ENCODE assay signal across 10 cellular contexts in the genomic region with DNA sequence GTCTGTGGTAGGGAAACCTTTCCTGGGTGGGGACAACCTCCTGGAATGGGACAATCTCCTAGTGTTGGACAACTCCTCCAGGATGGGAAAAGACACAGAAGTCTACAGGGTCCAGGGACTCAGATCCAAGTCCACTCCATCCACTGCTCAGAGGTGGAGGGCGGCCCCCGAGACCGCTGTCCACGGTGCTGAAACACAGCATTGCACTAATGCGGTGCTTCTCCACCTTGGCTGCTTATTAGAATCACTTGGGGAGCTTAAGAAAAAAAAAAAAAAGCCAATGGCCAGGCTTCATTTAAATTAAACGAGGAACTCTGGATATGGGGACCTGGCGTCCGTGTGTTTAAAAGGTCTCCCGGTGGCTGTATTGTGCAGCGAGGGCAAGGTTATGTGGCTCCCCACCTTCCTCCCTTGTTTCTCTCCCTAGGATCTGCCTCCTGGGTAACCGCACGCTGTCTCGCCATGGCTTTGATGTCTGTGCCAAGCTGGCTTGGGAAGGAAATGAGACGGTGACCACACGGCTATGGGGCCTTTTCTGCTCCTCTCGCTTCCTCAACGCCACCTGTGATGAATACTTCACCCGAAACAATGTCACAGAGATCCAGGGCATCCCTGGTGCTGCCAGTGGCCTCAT. TPM values are rescaled to one million over a fixed set of nuclear protein-coding genes. Genes with fewer than 3 reads are reported as not detected.
DNase-seq lines count a peak whose midpoint lies in the region; ATAC-seq and TF ChIP-seq lines count a peak whose summit lies in the region.
"Had no signal": no experiment of that assay in that cellular context is flagged by ENCODE, and none has a peak within 500 bp of the region (broad histone marks: within the 10 kb centered on the region; RNA-seq: fewer than 3 reads in every experiment).

No MANE protein-coding gene starts in this region.

- no peak overlapping the region for H3K27ac ChIP-seq in brain microvascular endothelial cell
- no peak overlapping the region for H3K27ac ChIP-seq in left ventricle myocardium inferior (replicated peaks)
- H3K27ac ChIP-seq: PC-9 had no signal

- H3K9me3 ChIP-seq in left ventricle myocardium inferior (replicated peaks): no peaks in the 10 kb centered on the region

- H3K27me3 ChIP-seq in brain microvascular endothelial cell (replicated peaks): peaks cover 2% of the 10 kb centered on the region
- peaks cover 84% of the 10 kb centered on the region for H3K27me3 ChIP-seq in left ventricle myocardium inferior (ENCODE audit: low read depth)

- no peak overlapping the region for H3K4me3 Mint-ChIP-seq in WTC11
- H3K4me3 Mint-ChIP-seq: stimulated activated naive CD8-positive, alpha-beta T cell treated with anti-CD3 and anti-CD28 coated beads, Interleukin-15, Interleukin-2, amounts not matched to agents 100 ng/mL and 50 ng/mL, for 24 hours had no signal

- H3K27ac Mint-ChIP-seq in WTC11: no peak overlapping the region
- H3K27ac Mint-ChIP-seq: stimulated activated naive CD8-positive, alpha-beta T cell treated with anti-CD3 and anti-CD28 coated beads, Interleukin-15, Interleukin-2, amounts not matched to agents 100 ng/mL and 50 ng/mL, for 24 hours had no signal

- POLR2A ChIA-PET in WTC11 (lab: Charles Lee): interaction anchor here (0.6 to 0.7 kb wide), 2 partner anchors 12 to 16 kb away, joined by 3 read pairs; partner anchors contain the start of gene SLC12A5

- peaks cover 9% of the 10 kb centered on the region for H3K4me1 Mint-ChIP-seq in WTC11

- intact Hi-C loops in left ventricle myocardium inferior (cut with micrococcal nuclease): no loop called here

- no peaks in the 10 kb centered on the region for H3K36me3 Mint-ChIP-seq in WTC11

- H3K27me3 Mint-ChIP-seq in WTC11 (ENCODE audit: low read depth): peaks cover 41% of the 10 kb centered on the region

- H3K4me3 ChIP-seq in brain microvascular endothelial cell (ENCODE audit: low read depth, low read length) (no peak overlapping the region), left ventricle myocardium inferior (no peak overlapping the region)
- H3K4me3 ChIP-seq: PC-9 had no signal

- H3K4me1 ChIP-seq in left ventricle myocardium inferior: no peaks in the 10 kb centered on the region

- no peak for TF ChIP-seq CTCF in WTC11 (IDR thresholded peaks at IDR 0.05)
- no peak for TF ChIP-seq CTCF in brain microvascular endothelial cell (IDR thresholded peaks at IDR 0.05; ENCODE audit: low read depth, low read length, missing control alignments)
- no peak for TF ChIP-seq CTCF in left ventricle myocardium inferior (IDR thresholded peaks at IDR 0.05; ENCODE audit: borderline replicate concordance)

- no peaks in the 10 kb centered on the region for H3K9me3 Mint-ChIP-seq in WTC11
- H3K9me3 Mint-ChIP-seq: stimulated activated naive CD8-positive, alpha-beta T cell treated with anti-CD3 and anti-CD28 coated beads, Interleukin-15, Interleukin-2, amounts not matched to agents 100 ng/mL and 50 ng/mL, for 24 hours had no signal

- H3K36me3 ChIP-seq in brain microvascular endothelial cell (replicated peaks): no peaks in the 10 kb centered on the region
- no peaks in the 10 kb centered on the region for H3K36me3 ChIP-seq in left ventricle myocardium inferior

- ATAC-seq in WTC11: peak; percentile 93

- CTCF ChIA-PET in WTC11 (lab: Charles Lee): interaction anchor here (0.6 to 1.0 kb wide), 9 partner anchors 16 to 604 kb away, joined by 3 to 9 read pairs (median 4); no protein-coding TSS in a partner anchor

- in situ Hi-C loops in brain microvascular endothelial cell (cut with HindIII; ENCODE audit: low pct_ligation_motif_present, low sequenced_read_pairs): no loop called here

- DNase-seq in activated gamma-delta T cell treated with Interleukin-2 at 50 U/mL for 16 hours (peak; percentile 37), activated gamma-delta T cell (lab: John Stamatoyannopoulos, UW) (no peak), WTC11 (ENCODE audit: low spot score) (peak; percentile 87), fibroblast of peridontal ligament (ENCODE audit: extremely low read depth) (peak; percentile 26), brain microvascular endothelial cell (no peak), left ventricle myocardium inferior (no peak), NCI-H510A (lab: John Stamatoyannopoulos, UW) (no peak)
- peak; percentile 21 for DNase-seq in stimulated activated naive CD4-positive, alpha-beta T cell treated with Interleukin-2 at 50 U/mL for 16 hours (lab: John Stamatoyannopoulos, UW)

TF ChIP-seq in WTC11, 78 proteins besides CTCF, POLR2A, EP300 and RAD21 (continues in another document):
- TF ChIP-seq ZNF396 (CRISPR knock-in tag; IDR thresholded peaks at IDR 0.05; ENCODE audit: borderline replicate concordance) (no peak), ZNF532 (CRISPR knock-in tag; IDR thresholded peaks at IDR 0.05; ENCODE audit: borderline replicate concordance) (no peak), SMAD3 (CRISPR knock-in tag; IDR thresholded peaks at IDR 0.05; ENCODE audit: borderline replicate concordance) (peak; percentile 74; the same call in 1 of the 2 replicates), NFE2L1 (CRISPR knock-in tag; IDR thresholded peaks at IDR 0.05) (peak; percentile 49; the same call in 1 of the 2 replicates), TP53 (CRISPR knock-in tag; IDR thresholded peaks at IDR 0.05) (peak; percentile 61), SMAD4 (CRISPR knock-in tag; IDR thresholded peaks at IDR 0.05) (no peak), GTF2I (CRISPR knock-in tag; conservative IDR thresholded peaks at IDR 0.05) (no peak), ZNF219 (CRISPR knock-in tag; IDR thresholded peaks at IDR 0.05; ENCODE audit: borderline replicate concordance) (no peak)
- TF ChIP-seq, protein P1, sequence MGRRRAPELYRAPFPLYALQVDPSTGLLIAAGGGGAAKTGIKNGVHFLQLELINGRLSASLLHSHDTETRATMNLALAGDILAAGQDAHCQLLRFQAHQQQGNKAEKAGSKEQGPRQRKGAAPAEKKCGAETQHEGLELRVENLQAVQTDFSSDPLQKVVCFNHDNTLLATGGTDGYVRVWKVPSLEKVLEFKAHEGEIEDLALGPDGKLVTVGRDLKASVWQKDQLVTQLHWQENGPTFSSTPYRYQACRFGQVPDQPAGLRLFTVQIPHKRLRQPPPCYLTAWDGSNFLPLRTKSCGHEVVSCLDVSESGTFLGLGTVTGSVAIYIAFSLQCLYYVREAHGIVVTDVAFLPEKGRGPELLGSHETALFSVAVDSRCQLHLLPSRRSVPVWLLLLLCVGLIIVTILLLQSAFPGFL (CRISPR knock-in tag; IDR thresholded peaks at IDR 0.05; ENCODE audit: borderline replicate concordance): no peak

RNA-seq across cellular contexts. Expression of gene SLC12A5, which starts 12.0 kb away (rescaled TPM):
- total RNA-seq in WTC11 (2021) (6.6 to 8.5 TPM (median 7.2 TPM) in 3 replicates), left ventricle myocardium inferior (not detected)

RNA-seq across cellular contexts. Expression of gene MMP9, which starts 32.3 kb away (rescaled TPM):
- 5.8 to 7.1 TPM (median 5.8 TPM) in 3 replicates for total RNA-seq in WTC11 (2021)
- 0.58 TPM for total RNA-seq in left ventricle myocardium inferior
- total RNA-seq: PC-9 had no signal

RNA-seq across cellular contexts. Expression of gene NCOA5, which starts 48.7 kb away (rescaled TPM):
- total RNA-seq in WTC11 (2021) (16.5 to 20.5 TPM (median 16.5 TPM) in 3 replicates), left ventricle myocardium inferior (16.5 TPM)

Comparison
In these comparisons a context has a peak if more than half of its experiments do, and no peak if none do; other contexts are left out.
1. DNase-seq: peak in activated gamma-delta T cell treated with Interleukin-2 at 50 U/mL for 16 hours (single experiment), WTC11 (single experiment), fibroblast of peridontal ligament (single experiment) and stimulated activated naive CD4-positive, alpha-beta T cell treated with Interleukin-2 at 50 U/mL for 16 hours (single experiment); none in activated gamma-delta T cell (single experiment), brain microvascular endothelial cell (single experiment), left ventricle myocardium inferior (single experiment) and NCI-H510A (single experiment).